In genomic region chr1:33367488-33368405, GRCh38 we compare ENCODE assay signal across 1 cellular context.
TF ChIP-seq lines count a peak whose summit lies in the region.

No MANE protein-coding gene starts in this region.

TF ChIP-seq in HepG2, 621 proteins besides CTCF, POLR2A, EP300 and RAD21 (continued from another document and continues in another):
- TF ChIP-seq SMARCE1 (IDR thresholded peaks at IDR 0.05; ENCODE audit: borderline replicate concordance) = no peak
- no peak for TF ChIP-seq GMEB2 (CRISPR knock-in tag; IDR thresholded peaks at IDR 0.05; ENCODE audit: low read depth)
- no peak for TF ChIP-seq HNF1A (IDR thresholded peaks at IDR 0.05; ENCODE audit: low read depth)
- no peak for TF ChIP-seq HNF1A (CRISPR knock-in tag; IDR thresholded peaks at IDR 0.05; ENCODE audit: borderline replicate concordance)
- TF ChIP-seq ZFY (CRISPR knock-in tag; IDR thresholded peaks at IDR 0.05) = 0 out of 2 replicates have a peak, but pooled peaks have one; percentile 33
- no peak for TF ChIP-seq ZNF546 (CRISPR knock-in tag; conservative IDR thresholded peaks at IDR 0.05)
- TF ChIP-seq ZSCAN25 (CRISPR knock-in tag; IDR thresholded peaks at IDR 0.05) = 0 out of 2 replicates have a peak, but pooled peaks have one; percentile 27
- TF ChIP-seq PBX3 (CRISPR knock-in tag; IDR thresholded peaks at IDR 0.05; ENCODE audit: borderline replicate concordance) = no peak
- TF ChIP-seq ZSCAN31 (CRISPR knock-in tag; IDR thresholded peaks at IDR 0.05; ENCODE audit: low read depth) = 0 out of 2 replicates have a peak, but pooled peaks have one; percentile 42
- no peak for TF ChIP-seq HINFP (CRISPR knock-in tag; IDR thresholded peaks at IDR 0.05; ENCODE audit: low read depth)
- TF ChIP-seq SMAD3 (CRISPR knock-in tag; IDR thresholded peaks at IDR 0.05) = 0 out of 2 replicates have a peak, but pooled peaks have one; percentile 28
- TF ChIP-seq SRSF4 (IDR thresholded peaks at IDR 0.05; ENCODE audit: low read depth, low read length, poor library complexity, severe bottlenecking) = no peak
- no peak for TF ChIP-seq SP1 (IDR thresholded peaks at IDR 0.05)
- TF ChIP-seq SP1 (CRISPR knock-in tag; IDR thresholded peaks at IDR 0.05) = no peak
- no peak for TF ChIP-seq RORA (CRISPR knock-in tag; IDR thresholded peaks at IDR 0.05)
- no peak for TF ChIP-seq PAX8 (CRISPR knock-in tag; IDR thresholded peaks at IDR 0.05; ENCODE audit: borderline replicate concordance)
- TF ChIP-seq ERF (CRISPR knock-in tag; IDR thresholded peaks at IDR 0.05) = 0 out of 2 replicates have a peak, but pooled peaks have one; percentile 41
- TF ChIP-seq IKZF5 (CRISPR knock-in tag; IDR thresholded peaks at IDR 0.05) = peak; percentile 45; the same call in 1 of the 2 replicates
- no peak; the same call in 1 of the 2 replicates for TF ChIP-seq ARID4A (CRISPR knock-in tag; IDR thresholded peaks at IDR 0.05; ENCODE audit: borderline replicate concordance)
- TF ChIP-seq AKAP8 (CRISPR knock-in tag; IDR thresholded peaks at IDR 0.05) = no peak
- 0 out of 2 replicates have a peak, but pooled peaks have one; percentile 27 for TF ChIP-seq MED1 (CRISPR knock-in tag; IDR thresholded peaks at IDR 0.05)
- 0 out of 2 replicates have a peak, but pooled peaks have one; percentile 21 for TF ChIP-seq THAP11 (CRISPR knock-in tag; IDR thresholded peaks at IDR 0.05)
- TF ChIP-seq ZNF879 (CRISPR knock-in tag; IDR thresholded peaks at IDR 0.05) = no peak
- peak; percentile 65 for TF ChIP-seq ZNF781 (CRISPR knock-in tag; IDR thresholded peaks at IDR 0.05; ENCODE audit: borderline replicate concordance, not compliant biosample characterization)
- peak; percentile 60; the same call in 1 of the 2 replicates for TF ChIP-seq ZNF350 (CRISPR knock-in tag; IDR thresholded peaks at IDR 0.05; ENCODE audit: borderline replicate concordance, low read depth)
- 0 out of 2 replicates have a peak, but pooled peaks have one; percentile 70 for TF ChIP-seq KDM2A (CRISPR knock-in tag; IDR thresholded peaks at IDR 0.05; ENCODE audit: borderline replicate concordance, low read depth)
- no peak for TF ChIP-seq ZNF703 (CRISPR knock-in tag; IDR thresholded peaks at IDR 0.05; ENCODE audit: borderline replicate concordance)
- 0 out of 2 replicates have a peak, but pooled peaks have one; percentile 37 for TF ChIP-seq ZNF274 (CRISPR knock-in tag; IDR thresholded peaks at IDR 0.05)
- TF ChIP-seq STAG1 (CRISPR knock-in tag; IDR thresholded peaks at IDR 0.05) = peak; percentile 97
- no peak for TF ChIP-seq ZNF557 (CRISPR knock-in tag; IDR thresholded peaks at IDR 0.05)
- peak; percentile 21 for TF ChIP-seq YY1 (IDR thresholded peaks at IDR 0.05; ENCODE audit: insufficient read depth, insufficient replicate concordance, low read depth, low read length)
- TF ChIP-seq ATF6 (CRISPR knock-in tag; conservative IDR thresholded peaks at IDR 0.05) = no peak
- TF ChIP-seq SALL2 (CRISPR knock-in tag; IDR thresholded peaks at IDR 0.05) = 0 out of 2 replicates have a peak, but pooled peaks have one; percentile 36
- TF ChIP-seq JUNB (CRISPR knock-in tag; IDR thresholded peaks at IDR 0.05; ENCODE audit: borderline replicate concordance) = no peak
- TF ChIP-seq ZNF574 (CRISPR knock-in tag; IDR thresholded peaks at IDR 0.05) = 0 out of 2 replicates have a peak, but pooled peaks have one; percentile 23
- 0 out of 2 replicates have a peak, but pooled peaks have one; percentile 47 for TF ChIP-seq HOXA5 (CRISPR knock-in tag; IDR thresholded peaks at IDR 0.05)
- TF ChIP-seq ZBTB37 (CRISPR knock-in tag; IDR thresholded peaks at IDR 0.05) = no peak
- TF ChIP-seq KDM1A (CRISPR knock-in tag; IDR thresholded peaks at IDR 0.05) = no peak
- 0 out of 2 replicates have a peak, but pooled peaks have one; percentile 34 for TF ChIP-seq ZNF772 (CRISPR knock-in tag; IDR thresholded peaks at IDR 0.05)
- peak; percentile 10 for TF ChIP-seq TEAD3 (CRISPR knock-in tag; optimal IDR thresholded peaks at IDR 0.05; ENCODE audit: borderline replicate concordance)
